ENCODE assay signal across 1 cellular context in the genomic region with DNA sequence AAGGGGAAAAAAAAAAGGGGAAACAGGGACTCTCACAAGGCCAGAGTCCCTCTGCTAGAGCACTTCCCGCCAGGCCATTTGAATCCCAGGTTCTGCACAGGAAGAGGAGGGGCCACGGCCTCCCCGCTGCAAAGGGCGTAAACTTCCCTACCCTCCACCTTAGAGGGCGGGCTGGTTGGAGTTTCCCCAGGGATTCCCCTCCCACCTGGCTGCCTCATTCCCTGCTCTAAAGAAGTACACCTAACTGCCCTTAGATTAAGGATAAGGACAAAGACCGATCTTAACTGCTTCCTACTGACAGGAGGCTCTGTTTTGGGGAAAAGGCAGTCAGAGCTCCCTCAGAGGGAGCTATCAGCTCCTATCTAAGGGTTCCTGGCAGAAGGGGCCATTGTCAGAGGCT.
TF ChIP-seq lines count a peak whose summit lies in the region.

No MANE protein-coding gene starts in this region.

TF ChIP-seq in HepG2, 621 proteins besides CTCF, POLR2A, EP300 and RAD21 (continues in another document):
- TF ChIP-seq, protein P1, sequence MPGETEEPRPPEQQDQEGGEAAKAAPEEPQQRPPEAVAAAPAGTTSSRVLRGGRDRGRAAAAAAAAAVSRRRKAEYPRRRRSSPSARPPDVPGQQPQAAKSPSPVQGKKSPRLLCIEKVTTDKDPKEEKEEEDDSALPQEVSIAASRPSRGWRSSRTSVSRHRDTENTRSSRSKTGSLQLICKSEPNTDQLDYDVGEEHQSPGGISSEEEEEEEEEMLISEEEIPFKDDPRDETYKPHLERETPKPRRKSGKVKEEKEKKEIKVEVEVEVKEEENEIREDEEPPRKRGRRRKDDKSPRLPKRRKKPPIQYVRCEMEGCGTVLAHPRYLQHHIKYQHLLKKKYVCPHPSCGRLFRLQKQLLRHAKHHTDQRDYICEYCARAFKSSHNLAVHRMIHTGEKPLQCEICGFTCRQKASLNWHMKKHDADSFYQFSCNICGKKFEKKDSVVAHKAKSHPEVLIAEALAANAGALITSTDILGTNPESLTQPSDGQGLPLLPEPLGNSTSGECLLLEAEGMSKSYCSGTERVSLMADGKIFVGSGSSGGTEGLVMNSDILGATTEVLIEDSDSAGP (CRISPR knock-in tag; IDR thresholded peaks at IDR 0.05; ENCODE audit: borderline replicate concordance): no peak
- TF ChIP-seq ZMYM4 (CRISPR knock-in tag; IDR thresholded peaks at IDR 0.05) (no peak), MAZ (IDR thresholded peaks at IDR 0.05; ENCODE audit: borderline replicate concordance, low read depth, low read length) (no peak), MAZ (CRISPR knock-in tag; IDR thresholded peaks at IDR 0.05; ENCODE audit: low read depth) (no peak), ZNF484 (CRISPR knock-in tag; IDR thresholded peaks at IDR 0.05; ENCODE audit: borderline replicate concordance, low read depth) (no peak), PAF1 (CRISPR knock-in tag; IDR thresholded peaks at IDR 0.05) (no peak), ZFP36L2 (CRISPR knock-in tag; IDR thresholded peaks at IDR 0.05) (no peak), KDM6A (CRISPR knock-in tag; IDR thresholded peaks at IDR 0.05; ENCODE audit: low read depth) (no peak), MXI1 (IDR thresholded peaks at IDR 0.05; ENCODE audit: borderline replicate concordance, low read depth, low read length) (no peak), ZNF552 (CRISPR knock-in tag; IDR thresholded peaks at IDR 0.05; ENCODE audit: borderline replicate concordance) (no peak), ZNF644 (CRISPR knock-in tag; IDR thresholded peaks at IDR 0.05; ENCODE audit: low read depth) (no peak), NCOA1 (CRISPR knock-in tag; IDR thresholded peaks at IDR 0.05) (no peak), CBX1 (IDR thresholded peaks at IDR 0.05; ENCODE audit: low read depth) (peak; percentile 31), ZNF225 (CRISPR knock-in tag; IDR thresholded peaks at IDR 0.05) (no peak), FOXC1 (CRISPR knock-in tag; IDR thresholded peaks at IDR 0.05; ENCODE audit: borderline replicate concordance) (no peak), ZSCAN21 (CRISPR knock-in tag; IDR thresholded peaks at IDR 0.05; ENCODE audit: borderline replicate concordance) (no peak), FIP1L1 (IDR thresholded peaks at IDR 0.05; ENCODE audit: borderline replicate concordance, insufficient read depth, low read depth, low read length) (no peak), ZNF343 (CRISPR knock-in tag; IDR thresholded peaks at IDR 0.05) (no peak), HDAC1 (CRISPR knock-in tag; IDR thresholded peaks at IDR 0.05) (no peak), ARID2 (CRISPR knock-in tag; IDR thresholded peaks at IDR 0.05; ENCODE audit: borderline replicate concordance) (no peak), MIER3 (CRISPR knock-in tag; IDR thresholded peaks at IDR 0.05; ENCODE audit: borderline replicate concordance) (no peak), GABPB1 (CRISPR knock-in tag; IDR thresholded peaks at IDR 0.05) (peak; percentile 87), SRF (IDR thresholded peaks at IDR 0.05; ENCODE audit: low read depth, low read length) (no peak), MEF2D (CRISPR knock-in tag; IDR thresholded peaks at IDR 0.05) (no peak), ZNF230 (CRISPR knock-in tag; IDR thresholded peaks at IDR 0.05) (no peak), ZNF337 (CRISPR knock-in tag; IDR thresholded peaks at IDR 0.05; ENCODE audit: borderline replicate concordance, low read depth) (no peak), NBN (conservative IDR thresholded peaks at IDR 0.05) (no peak), DNMT1 (CRISPR knock-in tag; IDR thresholded peaks at IDR 0.05) (no peak), ZBTB1 (CRISPR knock-in tag; IDR thresholded peaks at IDR 0.05; ENCODE audit: borderline replicate concordance) (no peak), HOXA3 (CRISPR knock-in tag; IDR thresholded peaks at IDR 0.05) (no peak), ZNF143 (CRISPR knock-in tag; IDR thresholded peaks at IDR 0.05) (no peak), ZFY (CRISPR knock-in tag; IDR thresholded peaks at IDR 0.05) (no peak), ZNF678 (CRISPR knock-in tag; IDR thresholded peaks at IDR 0.05) (no peak), HDAC6 (IDR thresholded peaks at IDR 0.05; ENCODE audit: low read depth, low read length) (no peak), NCOA5 (CRISPR knock-in tag; IDR thresholded peaks at IDR 0.05) (no peak), GABPA (IDR thresholded peaks at IDR 0.05; ENCODE audit: low read depth, low read length) (peak; percentile 42), GABPA (CRISPR knock-in tag; IDR thresholded peaks at IDR 0.05; ENCODE audit: low read depth) (peak; percentile 80), RELA (CRISPR knock-in tag; IDR thresholded peaks at IDR 0.05) (no peak), ZBTB7A (CRISPR knock-in tag; IDR thresholded peaks at IDR 0.05) (no peak), TMF1 (CRISPR knock-in tag; IDR thresholded peaks at IDR 0.05; ENCODE audit: low read depth) (no peak)
- TF ChIP-seq, protein P2, sequence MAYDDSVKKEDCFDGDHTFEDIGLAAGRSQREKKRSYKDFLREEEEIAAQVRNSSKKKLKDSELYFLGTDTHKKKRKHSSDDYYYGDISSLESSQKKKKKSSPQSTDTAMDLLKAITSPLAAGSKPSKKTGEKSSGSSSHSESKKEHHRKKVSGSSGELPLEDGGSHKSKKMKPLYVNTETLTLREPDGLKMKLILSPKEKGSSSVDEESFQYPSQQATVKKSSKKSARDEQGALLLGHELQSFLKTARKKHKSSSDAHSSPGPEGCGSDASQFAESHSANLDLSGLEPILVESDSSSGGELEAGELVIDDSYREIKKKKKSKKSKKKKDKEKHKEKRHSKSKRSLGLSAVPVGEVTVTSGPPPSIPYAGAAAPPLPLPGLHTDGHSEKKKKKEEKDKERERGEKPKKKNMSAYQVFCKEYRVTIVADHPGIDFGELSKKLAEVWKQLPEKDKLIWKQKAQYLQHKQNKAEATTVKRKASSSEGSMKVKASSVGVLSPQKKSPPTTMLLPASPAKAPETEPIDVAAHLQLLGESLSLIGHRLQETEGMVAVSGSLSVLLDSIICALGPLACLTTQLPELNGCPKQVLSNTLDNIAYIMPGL (CRISPR knock-in tag; IDR thresholded peaks at IDR 0.05; ENCODE audit: borderline replicate concordance in 1 of 2, low read depth in 1 of 2): no peak
- TF ChIP-seq, protein P3, sequence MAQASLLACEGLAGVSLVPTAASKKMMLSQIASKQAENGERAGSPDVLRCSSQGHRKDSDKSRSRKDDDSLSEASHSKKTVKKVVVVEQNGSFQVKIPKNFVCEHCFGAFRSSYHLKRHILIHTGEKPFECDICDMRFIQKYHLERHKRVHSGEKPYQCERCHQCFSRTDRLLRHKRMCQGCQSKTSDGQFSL (CRISPR knock-in tag; IDR thresholded peaks at IDR 0.05): no peak
- TF ChIP-seq, protein P4, sequence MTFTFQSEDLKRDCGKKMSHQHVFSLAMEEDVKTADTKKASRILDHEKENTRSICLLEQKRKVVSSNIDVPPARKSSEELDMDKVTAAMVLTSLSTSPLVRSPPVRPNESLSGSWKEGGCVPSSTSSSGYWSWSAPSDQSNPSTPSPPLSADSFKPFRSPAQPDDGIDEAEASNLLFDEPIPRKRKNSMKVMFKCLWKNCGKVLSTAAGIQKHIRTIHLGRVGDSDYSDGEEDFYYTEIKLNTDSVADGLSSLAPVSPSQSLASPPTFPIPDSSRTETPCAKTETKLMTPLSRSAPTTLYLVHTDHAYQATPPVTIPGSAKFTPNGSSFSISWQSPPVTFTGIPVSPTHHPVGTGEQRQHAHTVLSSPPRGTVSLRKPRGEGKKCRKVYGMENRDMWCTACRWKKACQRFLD (CRISPR knock-in tag; IDR thresholded peaks at IDR 0.05; ENCODE audit: borderline replicate concordance): no peak
- TF ChIP-seq, protein P5, sequence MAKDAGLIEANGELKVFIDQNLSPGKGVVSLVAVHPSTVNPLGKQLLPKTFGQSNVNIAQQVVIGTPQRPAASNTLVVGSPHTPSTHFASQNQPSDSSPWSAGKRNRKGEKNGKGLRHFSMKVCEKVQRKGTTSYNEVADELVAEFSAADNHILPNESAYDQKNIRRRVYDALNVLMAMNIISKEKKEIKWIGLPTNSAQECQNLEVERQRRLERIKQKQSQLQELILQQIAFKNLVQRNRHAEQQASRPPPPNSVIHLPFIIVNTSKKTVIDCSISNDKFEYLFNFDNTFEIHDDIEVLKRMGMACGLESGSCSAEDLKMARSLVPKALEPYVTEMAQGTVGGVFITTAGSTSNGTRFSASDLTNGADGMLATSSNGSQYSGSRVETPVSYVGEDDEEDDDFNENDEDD (CRISPR knock-in tag; IDR thresholded peaks at IDR 0.05; ENCODE audit: borderline replicate concordance): peak; percentile 74; the same call in 1 of the 2 replicates
- TF ChIP-seq, protein P6, sequence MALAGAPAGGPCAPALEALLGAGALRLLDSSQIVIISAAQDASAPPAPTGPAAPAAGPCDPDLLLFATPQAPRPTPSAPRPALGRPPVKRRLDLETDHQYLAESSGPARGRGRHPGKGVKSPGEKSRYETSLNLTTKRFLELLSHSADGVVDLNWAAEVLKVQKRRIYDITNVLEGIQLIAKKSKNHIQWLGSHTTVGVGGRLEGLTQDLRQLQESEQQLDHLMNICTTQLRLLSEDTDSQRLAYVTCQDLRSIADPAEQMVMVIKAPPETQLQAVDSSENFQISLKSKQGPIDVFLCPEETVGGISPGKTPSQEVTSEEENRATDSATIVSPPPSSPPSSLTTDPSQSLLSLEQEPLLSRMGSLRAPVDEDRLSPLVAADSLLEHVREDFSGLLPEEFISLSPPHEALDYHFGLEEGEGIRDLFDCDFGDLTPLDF (CRISPR knock-in tag; IDR thresholded peaks at IDR 0.05): no peak
- TF ChIP-seq, protein P7, sequence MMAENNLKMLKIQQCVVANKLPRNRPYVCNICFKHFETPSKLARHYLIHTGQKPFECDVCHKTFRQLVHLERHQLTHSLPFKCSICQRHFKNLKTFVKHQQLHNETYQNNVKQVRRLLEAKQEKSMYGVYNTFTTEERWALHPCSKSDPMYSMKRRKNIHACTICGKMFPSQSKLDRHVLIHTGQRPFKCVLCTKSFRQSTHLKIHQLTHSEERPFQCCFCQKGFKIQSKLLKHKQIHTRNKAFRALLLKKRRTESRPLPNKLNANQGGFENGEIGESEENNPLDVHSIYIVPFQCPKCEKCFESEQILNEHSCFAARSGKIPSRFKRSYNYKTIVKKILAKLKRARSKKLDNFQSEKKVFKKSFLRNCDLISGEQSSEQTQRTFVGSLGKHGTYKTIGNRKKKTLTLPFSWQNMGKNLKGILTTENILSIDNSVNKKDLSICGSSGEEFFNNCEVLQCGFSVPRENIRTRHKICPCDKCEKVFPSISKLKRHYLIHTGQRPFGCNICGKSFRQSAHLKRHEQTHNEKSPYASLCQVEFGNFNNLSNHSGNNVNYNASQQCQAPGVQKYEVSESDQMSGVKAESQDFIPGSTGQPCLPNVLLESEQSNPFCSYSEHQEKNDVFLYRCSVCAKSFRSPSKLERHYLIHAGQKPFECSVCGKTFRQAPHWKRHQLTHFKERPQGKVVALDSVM (CRISPR knock-in tag; IDR thresholded peaks at IDR 0.05): no peak
- TF ChIP-seq, protein P8, sequence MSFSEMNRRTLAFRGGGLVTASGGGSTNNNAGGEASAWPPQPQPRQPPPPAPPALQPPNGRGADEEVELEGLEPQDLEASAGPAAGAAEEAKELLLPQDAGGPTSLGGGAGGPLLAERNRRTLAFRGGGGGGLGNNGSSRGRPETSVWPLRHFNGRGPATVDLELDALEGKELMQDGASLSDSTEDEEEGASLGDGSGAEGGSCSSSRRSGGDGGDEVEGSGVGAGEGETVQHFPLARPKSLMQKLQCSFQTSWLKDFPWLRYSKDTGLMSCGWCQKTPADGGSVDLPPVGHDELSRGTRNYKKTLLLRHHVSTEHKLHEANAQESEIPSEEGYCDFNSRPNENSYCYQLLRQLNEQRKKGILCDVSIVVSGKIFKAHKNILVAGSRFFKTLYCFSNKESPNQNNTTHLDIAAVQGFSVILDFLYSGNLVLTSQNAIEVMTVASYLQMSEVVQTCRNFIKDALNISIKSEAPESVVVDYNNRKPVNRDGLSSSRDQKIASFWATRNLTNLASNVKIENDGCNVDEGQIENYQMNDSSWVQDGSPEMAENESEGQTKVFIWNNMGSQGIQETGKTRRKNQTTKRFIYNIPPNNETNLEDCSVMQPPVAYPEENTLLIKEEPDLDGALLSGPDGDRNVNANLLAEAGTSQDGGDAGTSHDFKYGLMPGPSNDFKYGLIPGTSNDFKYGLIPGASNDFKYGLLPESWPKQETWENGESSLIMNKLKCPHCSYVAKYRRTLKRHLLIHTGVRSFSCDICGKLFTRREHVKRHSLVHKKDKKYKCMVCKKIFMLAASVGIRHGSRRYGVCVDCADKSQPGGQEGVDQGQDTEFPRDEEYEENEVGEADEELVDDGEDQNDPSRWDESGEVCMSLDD (CRISPR knock-in tag; IDR thresholded peaks at IDR 0.05; ENCODE audit: borderline replicate concordance): no peak
- TF ChIP-seq, protein P9, sequence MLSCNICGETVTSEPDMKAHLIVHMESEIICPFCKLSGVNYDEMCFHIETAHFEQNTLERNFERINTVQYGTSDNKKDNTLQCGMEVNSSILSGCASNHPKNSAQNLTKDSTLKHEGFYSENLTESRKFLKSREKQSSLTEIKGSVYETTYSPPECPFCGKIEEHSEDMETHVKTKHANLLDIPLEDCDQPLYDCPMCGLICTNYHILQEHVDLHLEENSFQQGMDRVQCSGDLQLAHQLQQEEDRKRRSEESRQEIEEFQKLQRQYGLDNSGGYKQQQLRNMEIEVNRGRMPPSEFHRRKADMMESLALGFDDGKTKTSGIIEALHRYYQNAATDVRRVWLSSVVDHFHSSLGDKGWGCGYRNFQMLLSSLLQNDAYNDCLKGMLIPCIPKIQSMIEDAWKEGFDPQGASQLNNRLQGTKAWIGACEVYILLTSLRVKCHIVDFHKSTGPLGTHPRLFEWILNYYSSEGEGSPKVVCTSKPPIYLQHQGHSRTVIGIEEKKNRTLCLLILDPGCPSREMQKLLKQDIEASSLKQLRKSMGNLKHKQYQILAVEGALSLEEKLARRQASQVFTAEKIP (CRISPR knock-in tag; IDR thresholded peaks at IDR 0.05; ENCODE audit: borderline replicate concordance): no peak
- TF ChIP-seq, protein P10, sequence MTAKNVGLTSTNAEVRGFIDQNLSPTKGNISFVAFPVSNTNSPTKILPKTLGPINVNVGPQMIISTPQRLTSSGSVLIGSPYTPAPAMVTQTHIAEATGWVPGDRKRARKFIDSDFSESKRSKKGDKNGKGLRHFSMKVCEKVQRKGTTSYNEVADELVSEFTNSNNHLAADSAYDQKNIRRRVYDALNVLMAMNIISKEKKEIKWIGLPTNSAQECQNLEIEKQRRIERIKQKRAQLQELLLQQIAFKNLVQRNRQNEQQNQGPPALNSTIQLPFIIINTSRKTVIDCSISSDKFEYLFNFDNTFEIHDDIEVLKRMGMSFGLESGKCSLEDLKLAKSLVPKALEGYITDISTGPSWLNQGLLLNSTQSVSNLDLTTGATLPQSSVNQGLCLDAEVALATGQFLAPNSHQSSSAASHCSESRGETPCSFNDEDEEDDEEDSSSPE (CRISPR knock-in tag; IDR thresholded peaks at IDR 0.05): peak; percentile 55
- TF ChIP-seq, protein P11, sequence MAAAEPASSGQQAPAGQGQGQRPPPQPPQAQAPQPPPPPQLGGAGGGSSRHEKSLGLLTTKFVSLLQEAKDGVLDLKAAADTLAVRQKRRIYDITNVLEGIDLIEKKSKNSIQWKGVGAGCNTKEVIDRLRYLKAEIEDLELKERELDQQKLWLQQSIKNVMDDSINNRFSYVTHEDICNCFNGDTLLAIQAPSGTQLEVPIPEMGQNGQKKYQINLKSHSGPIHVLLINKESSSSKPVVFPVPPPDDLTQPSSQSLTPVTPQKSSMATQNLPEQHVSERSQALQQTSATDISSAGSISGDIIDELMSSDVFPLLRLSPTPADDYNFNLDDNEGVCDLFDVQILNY (CRISPR knock-in tag; conservative IDR thresholded peaks at IDR 0.05): 0 out of 2 replicates have a peak, but pooled peaks have one; percentile 38
- TF ChIP-seq, protein P12, sequence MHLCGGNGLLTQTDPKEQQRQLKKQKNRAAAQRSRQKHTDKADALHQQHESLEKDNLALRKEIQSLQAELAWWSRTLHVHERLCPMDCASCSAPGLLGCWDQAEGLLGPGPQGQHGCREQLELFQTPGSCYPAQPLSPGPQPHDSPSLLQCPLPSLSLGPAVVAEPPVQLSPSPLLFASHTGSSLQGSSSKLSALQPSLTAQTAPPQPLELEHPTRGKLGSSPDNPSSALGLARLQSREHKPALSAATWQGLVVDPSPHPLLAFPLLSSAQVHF (CRISPR knock-in tag; IDR thresholded peaks at IDR 0.05): no peak
